13 cellular contexts compared by ENCODE assay signal in genomic region chr16:11824362-11824761, GRCh38. TPM values are rescaled to one million over a fixed set of nuclear protein-coding genes. Genes with fewer than 3 reads are reported as not detected.
A peak's percentile ranks its signal among the peaks of the same experiment; 100 is the strongest.
DNase-seq lines count a peak whose midpoint lies in the region; ATAC-seq and TF ChIP-seq lines count a peak whose summit lies in the region.
"Had no signal": no experiment of that assay in that cellular context is flagged by ENCODE, and none has a peak within 500 bp of the region (broad histone marks: within the 10 kb centered on the region; RNA-seq: fewer than 3 reads in every experiment).

No MANE protein-coding gene starts in this region.

- H3K36me3 Mint-ChIP-seq in osteocyte (ENCODE audit: unreplicated experiment) (no peaks in the 10 kb centered on the region), glutamatergic neuron (ENCODE audit: unreplicated experiment) (no peaks in the 10 kb centered on the region)

- H3K9me3 Mint-ChIP-seq in osteocyte (ENCODE audit: unreplicated experiment) = no peaks in the 10 kb centered on the region
- no peaks in the 10 kb centered on the region for H3K9me3 Mint-ChIP-seq in glutamatergic neuron (ENCODE audit: unreplicated experiment)
- H3K9me3 Mint-ChIP-seq: T-helper 1 cell treated with Interleukin-12 subunit alpha and Interleukin-12 subunit beta and Interleukin-4 antibody, amounts not matched to agents 30 μg/mL and 1 μg/mL, for 36 hours had no signal

- TF ChIP-seq POLR2A in NB4 (IDR thresholded peaks at IDR 0.05; ENCODE audit: extremely low read depth, insufficient read length) = no peak

- H3K4me1 Mint-ChIP-seq in osteocyte (ENCODE audit: unreplicated experiment) (peaks cover 11% of the 10 kb centered on the region), glutamatergic neuron (ENCODE audit: low read depth, unreplicated experiment) (no peaks in the 10 kb centered on the region)

- H3K4me3 Mint-ChIP-seq in osteocyte (ENCODE audit: unreplicated experiment) (no peak overlapping the region), glutamatergic neuron (ENCODE audit: unreplicated experiment) (no peak overlapping the region)
- H3K4me3 Mint-ChIP-seq: T-helper 1 cell treated with Interleukin-12 subunit alpha and Interleukin-12 subunit beta and Interleukin-4 antibody, amounts not matched to agents 30 μg/mL and 1 μg/mL, for 36 hours had no signal

- TF ChIP-seq CTCF in NB4 (IDR thresholded peaks at IDR 0.05; ENCODE audit: low read depth, low read length) (no peak), foreskin fibroblast (IDR thresholded peaks at IDR 0.05; ENCODE audit: low read depth, low read length) (no peak), osteocyte (IDR thresholded peaks at IDR 0.05) (no peak), glutamatergic neuron (IDR thresholded peaks at IDR 0.05; ENCODE audit: partially characterized antibody, unreplicated experiment) (no peak)

- H3K27ac Mint-ChIP-seq in osteocyte (ENCODE audit: unreplicated experiment) (peak overlapping the region; percentile 60), glutamatergic neuron (ENCODE audit: unreplicated experiment) (no peak overlapping the region)
- H3K27ac Mint-ChIP-seq: T-helper 1 cell treated with Interleukin-12 subunit alpha and Interleukin-12 subunit beta and Interleukin-4 antibody, amounts not matched to agents 30 μg/mL and 1 μg/mL, for 36 hours had no signal

- H3K27me3 Mint-ChIP-seq in osteocyte (ENCODE audit: unreplicated experiment) (no peaks in the 10 kb centered on the region), glutamatergic neuron (ENCODE audit: unreplicated experiment) (no peaks in the 10 kb centered on the region)

- ATAC-seq in HG02870 (IDR thresholded peaks at IDR 0.05; ENCODE audit: unreplicated experiment) (no peak), HG03520 (IDR thresholded peaks at IDR 0.05; ENCODE audit: unreplicated experiment) (no peak)

- DNase-seq in AML-193 (lab: John Stamatoyannopoulos, UW) = peak; percentile 89 to 92
- DNase-seq in NB4 (ENCODE audit: low read depth) = peak; percentile 93
- DNase-seq in foreskin fibroblast = peak; percentile 18 to 44
- no peak for DNase-seq in osteocyte (ENCODE audit: extremely low spot score, unreplicated experiment)
- no peak for DNase-seq in NCI-H69 (lab: John Stamatoyannopoulos, UW)
- no peak for DNase-seq in glutamatergic neuron
- DNase-seq: activated CD8-positive, alpha-beta memory T cell treated with anti-CD3 and anti-CD28 coated beads, Interleukin-2, amount 50 U/mL, for 4 hours; kidney glomerular epithelial cell; NCI-H446 treated with DMSO at 0.1 percent for 48 hours; retina had no signal

- H3K4me3 ChIP-seq in NB4 (ENCODE audit: low read depth, low read length) = no peak overlapping the region
- H3K4me3 ChIP-seq in foreskin fibroblast (ENCODE audit: low read depth in 1 of 2, low read length in 2 of 2) = no peak overlapping the region

RNA-seq across cellular contexts. Expression of gene RSL1D1, which starts 27.0 kb away (rescaled TPM):
- total RNA-seq in osteocyte (122 and 128 TPM in 2 replicates), glutamatergic neuron (ENCODE audit: unreplicated experiment) (71.2 TPM)

RNA-seq across cellular contexts. Expression of gene ZC3H7A, which starts 27.3 kb away (rescaled TPM):
- total RNA-seq in osteocyte (69.6 and 79.6 TPM in 2 replicates), glutamatergic neuron (ENCODE audit: unreplicated experiment) (87.7 TPM)

Comparison
In these comparisons a context has a peak if more than half of its experiments do, and no peak if none do; other contexts are left out.
1. DNase-seq: peak in AML-193 (2 of 2), NB4 (single experiment) and foreskin fibroblast (2 of 2); none in osteocyte (single experiment), NCI-H69 (single experiment) and glutamatergic neuron (single experiment).